In genomic region chr17:48756816-48757215, GRCh38 we compare ENCODE assay signal across 21 cellular contexts. TPM values are rescaled to one million over a fixed set of nuclear protein-coding genes. Genes with fewer than 3 reads are reported as not detected.
DNase-seq lines count a peak whose midpoint lies in the region; ATAC-seq, FAIRE-seq and TF ChIP-seq lines count a peak whose summit lies in the region.
"Had no signal": no experiment of that assay in that cellular context is flagged by ENCODE, and none has a peak within 500 bp of the region (broad histone marks: within the 10 kb centered on the region; RNA-seq: fewer than 3 reads in every experiment).

No MANE protein-coding gene starts in this region.

- TF ChIP-seq RAD21 in K562 (CRISPR knock-in tag; conservative IDR thresholded peaks at IDR 0.05 in 1 of 2, IDR thresholded peaks at IDR 0.05 in 1 of 2): no peak

- H2AFZ ChIP-seq in K562 (ENCODE audit: low read depth, low read length): no peak overlapping the region

- H3K27me3 ChIP-seq in A673 (replicated peaks; ENCODE audit: insufficient read depth, low read depth, low read length, poor library complexity) (no peaks in the 10 kb centered on the region), K562 (ENCODE audit: control insufficient read depth in 2 of 2, insufficient read depth in 2 of 2, low read length in 2 of 2) (peaks cover 54 to 68% of the 10 kb centered on the region in 2 experiments)

- H3K36me3 ChIP-seq in A673 (ENCODE audit: insufficient read depth, low read length, poor library complexity, severe bottlenecking) (no peaks in the 10 kb centered on the region), K562 (ENCODE audit: control insufficient read depth, insufficient read depth, low read length) (no peaks in the 10 kb centered on the region)

- BruUV-seq in A673 (replicated peaks; lab: Mats Ljungman, UMichigan) (no TSS peak), K562 (replicated peaks; lab: Mats Ljungman, UMichigan) (no TSS peak)

- TF ChIP-seq EP300 in K562 (IDR thresholded peaks at IDR 0.05; ENCODE audit: low read length): no peak

- CTCF ChIA-PET in A673 (lab: Charles Lee): no interaction called here
- CTCF ChIA-PET in K562 (lab: Yijun Ruan, JAX; ENCODE audit: low intra/inter-chr PET ratio): no interaction called here

- no peaks in the 10 kb centered on the region for H3K9me1 ChIP-seq in K562 (ENCODE audit: control insufficient read depth, insufficient read depth, low read length)

- in situ Hi-C loops in K562 (cut with MboI): no loop called here

- DNase-seq in A673 (ENCODE audit: low spot score) (no peak), GDM1 (lab: John Stamatoyannopoulos, UW) (peak; percentile 57), NCI-H2196 (lab: John Stamatoyannopoulos, UW; ENCODE audit: unreplicated experiment) (peak; percentile 90), K562 (ENCODE audit: extremely low read depth in 1 of 4, low spot score in 3 of 4) (no peak), dermis blood vessel endothelial cell (no peak), NCI-H524 treated with DMSO at 0.1 percent for 48 hours (lab: John Stamatoyannopoulos, UW) (no peak)
- DNase-seq in activated CD4-positive, CD25-positive, alpha-beta regulatory T cell (lab: John Stamatoyannopoulos, UW): no peak
- DNase-seq: activated CD4-positive, alpha-beta memory T cell treated with anti-CD3 and anti-CD28 coated beads, Interleukin-2, amount 10 ng/mL, durations not matched to agents 7 days and 5 days; anterior cingulate cortex; head of caudate nucleus; midbrain; NCI-H2171 had no signal

- no peak for TF ChIP-seq CTCF in A673 (conservative IDR thresholded peaks at IDR 0.05; ENCODE audit: low read depth, low read length)
- no peak for TF ChIP-seq CTCF in K562 (IDR thresholded peaks at IDR 0.05 in 2 of 3, conservative IDR thresholded peaks at IDR 0.05 in 1 of 3; ENCODE audit: insufficient read depth in 2 of 3, low read depth in 1 of 3, low read length in 3 of 3)

- 3% methylated on average over 3 of the region's 3 CpGs for WGBS in K562 (ENCODE audit: insufficient coverage, low coverage, missing lambda C conversion rate)

- intact Hi-C loops in A673 (cut with micrococcal nuclease; ENCODE audit: unreplicated experiment): loop anchor here (10.0 kb wide), 1 partner anchor 82 kb away; no protein-coding TSS in a partner anchor
- intact Hi-C loops in K562 (cut with micrococcal nuclease): no loop called here

- no peak for TF ChIP-seq POLR2A in K562 (conservative IDR thresholded peaks at IDR 0.05)

- H3K9me3 ChIP-seq in A673 (ENCODE audit: low read depth, low read length, poor library complexity, severe bottlenecking): no peaks in the 10 kb centered on the region
- H3K9me3 ChIP-seq in K562 (replicated peaks; ENCODE audit: control insufficient read depth, insufficient read depth, low read depth, low read length): no peaks in the 10 kb centered on the region

- H3K9ac ChIP-seq in K562 (ENCODE audit: insufficient read depth in 1 of 2, low read depth in 2 of 2, low read length in 2 of 2): no peak overlapping the region

- no peak overlapping the region for H3K4me2 ChIP-seq in K562 (ENCODE audit: insufficient read depth, low read length)

- H3K4me3 ChIP-seq in A673 (ENCODE audit: low read depth, low read length, poor library complexity, severe bottlenecking) (no peak overlapping the region), K562 (no peak overlapping the region)

- H3K79me2 ChIP-seq in K562 (ENCODE audit: control insufficient read depth, insufficient read depth, low read length): no peaks in the 10 kb centered on the region

- no peak for FAIRE-seq in K562 (lab: Jason Lieb, UNC)
- FAIRE-seq: colon, keratinocyte, RCC 7860 had no signal

- H3K27ac ChIP-seq in A673 (ENCODE audit: low read depth, low read length, poor library complexity, severe bottlenecking) (peak overlapping the region; percentile 12), K562 (ENCODE audit: extremely low read depth, low read depth, low read length) (no peak overlapping the region)

- H3K4me1 ChIP-seq in A673 (ENCODE audit: insufficient read depth, low read length, poor library complexity, severe bottlenecking) (peaks cover 9% of the 10 kb centered on the region), K562 (replicated peaks in 1 of 2; ENCODE audit: control insufficient read depth in 2 of 2, insufficient read depth in 2 of 2, low read length in 2 of 2) (peaks cover 0 to 11% of the 10 kb centered on the region in 2 experiments; a peak in 2 of 5 replicates)

- POLR2A ChIA-PET in A673 (lab: Charles Lee; ENCODE audit: low non-redundant PET): no interaction called here
- POLR2A ChIA-PET in K562 (lab: Yijun Ruan, JAX): no interaction called here

- peaks cover 6% of the 10 kb centered on the region; the same call in 1 of the 2 replicates for H4K20me1 ChIP-seq in K562 (replicated peaks; ENCODE audit: control insufficient read depth, insufficient read depth, low read length)

- no peak for ATAC-seq in K562
- no peak for ATAC-seq in HG03571 (IDR thresholded peaks at IDR 0.05; ENCODE audit: unreplicated experiment)
- ATAC-seq: activated T-helper 17 cell treated with anti-CD3 and anti-CD28 coated beads, Interleukin-2, amount 50 U/mL, for 72 hours; esophagus mucosa had no signal

TF ChIP-seq in K562, 482 proteins besides CTCF, POLR2A, EP300 and RAD21 (continues in another document):
- TF ChIP-seq ZNF311 (CRISPR knock-in tag; IDR thresholded peaks at IDR 0.05): no peak

RNA-seq across cellular contexts. Expression of gene HOXB13, which starts 28.3 kb away (rescaled TPM):
- total RNA-seq in A673 (2021): 11.7 and 15.8 TPM in 2 replicates
- total RNA-seq in K562 (2011; cell fraction: chromatin; rRNA removed; ENCODE audit: low replicate concordance): not detected in 2 replicates
- total RNA-seq in K562 (2011; cell fraction: nucleolus; rRNA removed): not detected in 2 replicates
- not detected in 2 replicates for total RNA-seq in K562 (2011; cell fraction: nucleoplasm; rRNA removed)
- total RNA-seq in K562 (2014; rRNA removed): not detected in 2 replicates
- not detected in 2 replicates for total RNA-seq in K562 (2014; rRNA removed; fragmentation: Illumina TruSeq; extraction: Trizol)
- total RNA-seq in K562 (2015; rRNA removed; fragmentation: Illumina TruSeq; extraction: Trizol): not detected in 2 replicates
- total RNA-seq in K562 (2021): not detected in 2 replicates
- 0.01 TPM in 1 of 2 replicates, not detected in the other for polyA plus RNA-seq in K562 (2011; rRNA removed)
- 0.03 TPM in 1 of 2 replicates, not detected in the other for polyA plus RNA-seq in K562 (2011; cell fraction: cytosol; rRNA removed)
- not detected in 2 replicates for polyA plus RNA-seq in K562 (2011; cell fraction: nucleus; rRNA removed)
- polyA plus RNA-seq in K562 (2012): not detected in 2 replicates
- not detected in 2 replicates for polyA plus RNA-seq in K562 (2014; fragmentation: Illumina TruSeq; extraction: Trizol)
- polyA plus RNA-seq in K562 (2014; fragmentation: Nextera tagmentation; extraction: Ambion mirVana): not detected
- not detected in 2 replicates for polyA plus RNA-seq in K562 (2014; rRNA removed)
- not detected in 2 replicates for polyA minus RNA-seq in K562 (2011; rRNA and poly(A)+ RNA removed)
- not detected in 2 replicates for polyA minus RNA-seq in K562 (2011; cell fraction: cytosol; rRNA and poly(A)+ RNA removed)
- not detected in 2 replicates for polyA minus RNA-seq in K562 (2011; cell fraction: nucleus; rRNA and poly(A)+ RNA removed)
- not detected in 2 replicates for total RNA-seq in dermis blood vessel endothelial cell
- total RNA-seq: activated CD4-positive, alpha-beta memory T cell treated with anti-CD3 and anti-CD28 coated beads, Interleukin-2, amount 10 ng/mL, durations not matched to agents 7 days and 5 days; activated T-helper 17 cell treated with anti-CD3 and anti-CD28 coated beads, Interleukin-2, amount 50 U/mL, for 72 hours; esophagus mucosa; HFFc6; osteocyte had no signal
- polyA plus RNA-seq: keratinocyte had no signal

RNA-seq across cellular contexts. Expression of gene PRAC2, which starts 33.8 kb away (rescaled TPM):
- total RNA-seq in A673 (2021) (25.5 and 47.8 TPM in 2 replicates), K562 (2014; rRNA removed) (not detected in 2 replicates), K562 (2014; rRNA removed; fragmentation: Illumina TruSeq; extraction: Trizol) (not detected in 2 replicates), K562 (2015; rRNA removed; fragmentation: Illumina TruSeq; extraction: Trizol) (not detected in 2 replicates), K562 (2021) (not detected in 2 replicates), dermis blood vessel endothelial cell (not detected in 2 replicates)
- not detected in 2 replicates for total RNA-seq in K562 (2011; cell fraction: chromatin; rRNA removed; ENCODE audit: low replicate concordance)
- total RNA-seq in K562 (2011; cell fraction: nucleolus; rRNA removed): not detected in 2 replicates
- not detected in 2 replicates for total RNA-seq in K562 (2011; cell fraction: nucleoplasm; rRNA removed)
- polyA plus RNA-seq in K562 (2011; rRNA removed) (not detected in 2 replicates), K562 (2014; fragmentation: Illumina TruSeq; extraction: Trizol) (not detected in 2 replicates), K562 (2014; fragmentation: Nextera tagmentation; extraction: Ambion mirVana) (not detected), K562 (2014; rRNA removed) (not detected in 2 replicates)
- polyA plus RNA-seq in K562 (2011; cell fraction: cytosol; rRNA removed): not detected in 2 replicates
- not detected in 2 replicates for polyA plus RNA-seq in K562 (2011; cell fraction: nucleus; rRNA removed)
- not detected in 2 replicates for polyA plus RNA-seq in K562 (2012)
- polyA minus RNA-seq in K562 (2011; rRNA and poly(A)+ RNA removed): not detected in 2 replicates
- not detected in 2 replicates for polyA minus RNA-seq in K562 (2011; cell fraction: cytosol; rRNA and poly(A)+ RNA removed)
- polyA minus RNA-seq in K562 (2011; cell fraction: nucleus; rRNA and poly(A)+ RNA removed): not detected in 2 replicates
- total RNA-seq: activated CD4-positive, alpha-beta memory T cell treated with anti-CD3 and anti-CD28 coated beads, Interleukin-2, amount 10 ng/mL, durations not matched to agents 7 days and 5 days; activated T-helper 17 cell treated with anti-CD3 and anti-CD28 coated beads, Interleukin-2, amount 50 U/mL, for 72 hours; esophagus mucosa; HFFc6; LHCN-M2; osteocyte had no signal
- polyA plus RNA-seq: keratinocyte had no signal

RNA-seq across cellular contexts. Expression of gene PRAC1, which starts 34.5 kb away (rescaled TPM):
- total RNA-seq in A673 (2021) (78.3 and 129 TPM in 2 replicates), K562 (2014; rRNA removed) (not detected in 2 replicates), K562 (2014; rRNA removed; fragmentation: Illumina TruSeq; extraction: Trizol) (not detected in 2 replicates), K562 (2015; rRNA removed; fragmentation: Illumina TruSeq; extraction: Trizol) (not detected in 2 replicates), K562 (2021) (not detected in 2 replicates), dermis blood vessel endothelial cell (not detected in 2 replicates)
- total RNA-seq in K562 (2011; cell fraction: chromatin; rRNA removed; ENCODE audit: low replicate concordance): not detected in 2 replicates
- total RNA-seq in K562 (2011; cell fraction: nucleolus; rRNA removed): not detected in 2 replicates
- total RNA-seq in K562 (2011; cell fraction: nucleoplasm; rRNA removed): not detected in 2 replicates
- polyA plus RNA-seq in K562 (2011; rRNA removed) (not detected in 2 replicates), K562 (2014; fragmentation: Illumina TruSeq; extraction: Trizol) (not detected in 2 replicates), K562 (2014; fragmentation: Nextera tagmentation; extraction: Ambion mirVana) (not detected), K562 (2014; rRNA removed) (not detected in 2 replicates)
- polyA plus RNA-seq in K562 (2011; cell fraction: cytosol; rRNA removed): not detected in 2 replicates
- not detected in 2 replicates for polyA plus RNA-seq in K562 (2011; cell fraction: nucleus; rRNA removed)
- not detected in 2 replicates for polyA plus RNA-seq in K562 (2012)
- polyA minus RNA-seq in K562 (2011; rRNA and poly(A)+ RNA removed): not detected in 2 replicates
- not detected in 2 replicates for polyA minus RNA-seq in K562 (2011; cell fraction: cytosol; rRNA and poly(A)+ RNA removed)
- polyA minus RNA-seq in K562 (2011; cell fraction: nucleus; rRNA and poly(A)+ RNA removed): not detected in 2 replicates
- total RNA-seq: activated CD4-positive, alpha-beta memory T cell treated with anti-CD3 and anti-CD28 coated beads, Interleukin-2, amount 10 ng/mL, durations not matched to agents 7 days and 5 days; activated T-helper 17 cell treated with anti-CD3 and anti-CD28 coated beads, Interleukin-2, amount 50 U/mL, for 72 hours; esophagus mucosa; HFFc6; LHCN-M2; osteocyte had no signal
- polyA plus RNA-seq: keratinocyte had no signal

Comparison
In these comparisons a context has a peak if more than half of its experiments do, and no peak if none do; other contexts are left out.
1. DNase-seq: peak in GDM1 (single experiment) and NCI-H2196 (single experiment); none in A673 (single experiment), K562 (0 of 4), dermis blood vessel endothelial cell (single experiment), activated CD4-positive, CD25-positive, alpha-beta regulatory T cell (0 of 4) and NCI-H524 treated with DMSO at 0.1 percent for 48 hours (single experiment).
2. RNA of gene HOXB13, which starts 28.3 kb away (total RNA-seq): 11.7 to 15.8 TPM in A673; not detected in K562 and not detected in dermis blood vessel endothelial cell; every median in the first group is over 10 times any median in the second.
3. RNA of gene PRAC2, which starts 33.8 kb away (total RNA-seq): 25.5 to 47.8 TPM in A673; not detected in K562 and not detected in dermis blood vessel endothelial cell; every median in the first group is over 10 times any median in the second.
4. RNA of gene PRAC1, which starts 34.5 kb away (total RNA-seq): 78.3 to 129 TPM in A673; not detected in K562 and not detected in dermis blood vessel endothelial cell; every median in the first group is over 10 times any median in the second.